Comparison of ENCODE assay signal across 17 cellular contexts in the genomic region with DNA sequence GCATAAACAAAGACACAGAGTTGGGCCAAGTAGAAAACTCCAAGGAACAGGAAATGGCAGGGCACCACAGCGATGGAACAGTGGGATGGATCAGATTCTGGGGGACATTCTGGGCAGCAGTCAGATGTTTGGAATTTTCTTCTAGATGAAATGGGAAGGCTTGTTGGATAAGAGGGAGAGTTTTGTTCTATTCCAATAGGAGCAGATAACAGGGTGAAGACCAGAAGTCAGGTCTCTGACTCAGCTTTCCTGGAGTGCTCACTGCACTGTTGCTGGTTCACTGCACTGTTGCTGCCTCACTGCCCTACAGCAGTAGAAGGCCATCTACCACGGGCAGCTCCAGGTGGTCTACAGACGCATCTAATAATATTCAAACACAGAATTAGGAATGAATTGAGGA.
A peak's percentile ranks its signal among the peaks of the same experiment; 100 is the strongest.
DNase-seq lines count a peak whose midpoint lies in the region; ATAC-seq and TF ChIP-seq lines count a peak whose summit lies in the region.
"Had no signal": no experiment of that assay in that cellular context is flagged by ENCODE, and none has a peak within 500 bp of the region (broad histone marks: within the 10 kb centered on the region; RNA-seq: fewer than 3 reads in every experiment).

No MANE protein-coding gene starts in this region.

- no peaks in the 10 kb centered on the region for H3K9me3 Mint-ChIP-seq in MCF 10A (ENCODE audit: unreplicated experiment)
- H3K9me3 Mint-ChIP-seq in WTC11 = no peaks in the 10 kb centered on the region
- H3K9me3 Mint-ChIP-seq: CD4-positive, CD25-positive, alpha-beta regulatory T cell had no signal

- no peaks in the 10 kb centered on the region for H4K20me1 ChIP-seq in fibroblast of lung (ENCODE audit: control insufficient read depth, extremely low read depth, insufficient read depth, low read length)

- no peak overlapping the region for H3K4me2 ChIP-seq in fibroblast of lung (ENCODE audit: extremely low read depth, insufficient read depth, low read length)
- H3K4me2 ChIP-seq: PC-9 had no signal

- BruUV-seq in MCF 10A (replicated peaks; lab: Mats Ljungman, UMichigan) (no TSS peak), A673 (replicated peaks; lab: Mats Ljungman, UMichigan) (no TSS peak)

- no peaks in the 10 kb centered on the region for H3K27me3 ChIP-seq in breast epithelium
- no peaks in the 10 kb centered on the region for H3K27me3 ChIP-seq in fibroblast of lung (ENCODE audit: control insufficient read depth, insufficient read depth, low read length)
- no peaks in the 10 kb centered on the region for H3K27me3 ChIP-seq in A673 (replicated peaks; ENCODE audit: insufficient read depth, low read depth, low read length, poor library complexity)
- H3K27me3 ChIP-seq: gastroesophageal sphincter, thyroid gland had no signal

- CTCF ChIA-PET in MCF 10A (lab: Yijun Ruan, JAX) = no interaction called here
- CTCF ChIA-PET in WTC11 (lab: Charles Lee) = no interaction called here
- CTCF ChIA-PET in A673 (lab: Charles Lee) = no interaction called here

- no peak overlapping the region for H3K9ac ChIP-seq in fibroblast of lung (ENCODE audit: insufficient read depth, low read length)

- no peak overlapping the region for H3K4me3 ChIP-seq in breast epithelium
- H3K4me3 ChIP-seq in fibroblast of lung (replicated peaks in 1 of 4; ENCODE audit: control extremely low read depth in 1 of 4, insufficient read depth in 1 of 4, low read depth in 3 of 4, low read length in 4 of 4) = no peak overlapping the region
- no peak overlapping the region for H3K4me3 ChIP-seq in A673 (ENCODE audit: low read depth, low read length, poor library complexity, severe bottlenecking)
- H3K4me3 ChIP-seq: gastroesophageal sphincter, PC-9, thyroid gland had no signal

- no peak overlapping the region for H3K27ac ChIP-seq in breast epithelium
- no peak overlapping the region for H3K27ac ChIP-seq in fibroblast of lung (ENCODE audit: insufficient read depth, low read length)
- H3K27ac ChIP-seq in A673 (ENCODE audit: low read depth, low read length, poor library complexity, severe bottlenecking) = no peak overlapping the region
- H3K27ac ChIP-seq: gastroesophageal sphincter, PC-9, thyroid gland, VCaP had no signal

- no peak for ATAC-seq in WTC11
- ATAC-seq: gastroesophageal sphincter had no signal

- no peaks in the 10 kb centered on the region for H3K36me3 Mint-ChIP-seq in MCF 10A (ENCODE audit: insufficient read depth, unreplicated experiment)
- H3K36me3 Mint-ChIP-seq in WTC11 = no peaks in the 10 kb centered on the region

- no peak overlapping the region for H2AFZ ChIP-seq in fibroblast of lung (ENCODE audit: low read length)
- H2AFZ ChIP-seq: PC-9 had no signal

- H3K27ac Mint-ChIP-seq in MCF 10A (ENCODE audit: low read depth, unreplicated experiment) (peak overlapping the region; percentile 74), WTC11 (0 out of 2 replicates have a peak overlapping the region, but pooled peaks have one; percentile 0)
- H3K27ac Mint-ChIP-seq: CD4-positive, CD25-positive, alpha-beta regulatory T cell had no signal

- H3K4me3 Mint-ChIP-seq in MCF 10A (ENCODE audit: unreplicated experiment) (peak overlapping the region; percentile 10), WTC11 (no peak overlapping the region)
- H3K4me3 Mint-ChIP-seq: CD4-positive, CD25-positive, alpha-beta regulatory T cell had no signal

- POLR2A ChIA-PET in MCF 10A (lab: Yijun Ruan, JAX) = interaction anchor here (0.6 kb wide), 1 partner anchor 95 kb away, joined by 3 read pairs; no protein-coding TSS in a partner anchor
- POLR2A ChIA-PET in WTC11 (lab: Charles Lee) = no interaction called here
- POLR2A ChIA-PET in A673 (lab: Charles Lee; ENCODE audit: low non-redundant PET) = no interaction called here

- peak; percentile 39 for DNase-seq in MCF 10A (ENCODE audit: unreplicated experiment)
- DNase-seq in breast epithelium (ENCODE audit: low spot score in 2 of 2) = no peak
- no peak for DNase-seq in WTC11 (ENCODE audit: low spot score)
- DNase-seq in fibroblast of lung (ENCODE audit: low read depth in 2 of 2) = peak; percentile 6 to 87
- DNase-seq in pulmonary artery endothelial cell (ENCODE audit: low read depth, low spot score) = peak; percentile 78
- no peak for DNase-seq in ureter (ENCODE audit: low spot score)
- DNase-seq in A673 (ENCODE audit: low spot score) = no peak
- DNase-seq in stimulated activated CD4-positive, alpha-beta T cell treated with anti-CD3 and anti-CD28 coated beads, Interleukin-1b, Interleukin-23, amount 100 ng/mL, for 48 hours = no peak
- DNase-seq: anterior cingulate cortex; CD4-positive, CD25-positive, alpha-beta regulatory T cell; H7; NCI-H2081 treated with DMSO at 0.1 percent for 48 hours; NCI-H526; PC-9; thyroid gland had no signal

- H3K27me3 Mint-ChIP-seq in MCF 10A (ENCODE audit: insufficient read depth, unreplicated experiment) (no peaks in the 10 kb centered on the region), WTC11 (ENCODE audit: low read depth) (no peaks in the 10 kb centered on the region)
- H3K27me3 Mint-ChIP-seq: CD4-positive, CD25-positive, alpha-beta regulatory T cell had no signal

- H3K9me3 ChIP-seq in breast epithelium (no peaks in the 10 kb centered on the region), fibroblast of lung (ENCODE audit: control insufficient read depth, insufficient read depth, low read depth, low read length) (no peaks in the 10 kb centered on the region), A673 (ENCODE audit: low read depth, low read length, poor library complexity, severe bottlenecking) (no peaks in the 10 kb centered on the region)
- H3K9me3 ChIP-seq: gastroesophageal sphincter, thyroid gland had no signal

- no peaks in the 10 kb centered on the region for H3K4me1 ChIP-seq in breast epithelium
- H3K4me1 ChIP-seq in fibroblast of lung (ENCODE audit: control insufficient read depth, extremely low read depth, insufficient read depth, low read length) = no peaks in the 10 kb centered on the region
- H3K4me1 ChIP-seq in A673 (ENCODE audit: insufficient read depth, low read length, poor library complexity, severe bottlenecking) = no peaks in the 10 kb centered on the region
- H3K4me1 ChIP-seq: gastroesophageal sphincter, thyroid gland had no signal

- H3K79me2 ChIP-seq in fibroblast of lung (ENCODE audit: control insufficient read depth, insufficient read depth, low read length) = no peaks in the 10 kb centered on the region

- intact Hi-C loops in MCF 10A (cut with micrococcal nuclease) = no loop called here
- intact Hi-C loops in breast epithelium (cut with DNase I; ENCODE audit: low total_unique reads) = no loop called here
- intact Hi-C loops in A673 (cut with micrococcal nuclease; ENCODE audit: unreplicated experiment) = no loop called here

- TF ChIP-seq POLR2A in breast epithelium (IDR thresholded peaks at IDR 0.05) = no peak

- TF ChIP-seq CTCF in MCF 10A (IDR thresholded peaks at IDR 0.05; ENCODE audit: unreplicated experiment) = no peak
- TF ChIP-seq CTCF in breast epithelium (IDR thresholded peaks at IDR 0.05) = no peak
- TF ChIP-seq CTCF in WTC11 (IDR thresholded peaks at IDR 0.05) = no peak
- no peak for TF ChIP-seq CTCF in fibroblast of lung (conservative IDR thresholded peaks at IDR 0.05 in 1 of 2, IDR thresholded peaks at IDR 0.05 in 1 of 2; ENCODE audit: low read depth in 1 of 2, low read length in 2 of 2)
- no peak for TF ChIP-seq CTCF in A673 (conservative IDR thresholded peaks at IDR 0.05; ENCODE audit: low read depth, low read length)

- H3K4me1 Mint-ChIP-seq in MCF 10A (ENCODE audit: insufficient read depth, unreplicated experiment) (peaks cover 19% of the 10 kb centered on the region), WTC11 (peaks cover 13% of the 10 kb centered on the region; the same call in 1 of the 2 replicates)

- H3K36me3 ChIP-seq in breast epithelium (no peaks in the 10 kb centered on the region), fibroblast of lung (ENCODE audit: control insufficient read depth, insufficient read depth, low read length) (no peaks in the 10 kb centered on the region), A673 (ENCODE audit: insufficient read depth, low read length, poor library complexity, severe bottlenecking) (no peaks in the 10 kb centered on the region)

TF ChIP-seq in WTC11, 78 proteins besides CTCF, POLR2A, EP300 and RAD21 (continues in another document):
- TF ChIP-seq, protein P1, sequence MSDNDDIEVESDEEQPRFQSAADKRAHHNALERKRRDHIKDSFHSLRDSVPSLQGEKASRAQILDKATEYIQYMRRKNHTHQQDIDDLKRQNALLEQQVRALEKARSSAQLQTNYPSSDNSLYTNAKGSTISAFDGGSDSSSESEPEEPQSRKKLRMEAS (CRISPR knock-in tag; IDR thresholded peaks at IDR 0.05) = no peak
- TF ChIP-seq ZNF671 (CRISPR knock-in tag; IDR thresholded peaks at IDR 0.05) (no peak), SMAD4 (CRISPR knock-in tag; IDR thresholded peaks at IDR 0.05) (no peak), ESRRA (CRISPR knock-in tag; IDR thresholded peaks at IDR 0.05; ENCODE audit: borderline replicate concordance) (no peak), GRHL2 (CRISPR knock-in tag; IDR thresholded peaks at IDR 0.05; ENCODE audit: insufficient replicate concordance, severe bottlenecking) (no peak)
- TF ChIP-seq, protein P2, sequence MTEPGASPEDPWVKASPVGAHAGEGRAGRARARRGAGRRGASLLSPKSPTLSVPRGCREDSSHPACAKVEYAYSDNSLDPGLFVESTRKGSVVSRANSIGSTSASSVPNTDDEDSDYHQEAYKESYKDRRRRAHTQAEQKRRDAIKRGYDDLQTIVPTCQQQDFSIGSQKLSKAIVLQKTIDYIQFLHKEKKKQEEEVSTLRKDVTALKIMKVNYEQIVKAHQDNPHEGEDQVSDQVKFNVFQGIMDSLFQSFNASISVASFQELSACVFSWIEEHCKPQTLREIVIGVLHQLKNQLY (CRISPR knock-in tag; IDR thresholded peaks at IDR 0.05) = no peak
- TF ChIP-seq, protein P3, sequence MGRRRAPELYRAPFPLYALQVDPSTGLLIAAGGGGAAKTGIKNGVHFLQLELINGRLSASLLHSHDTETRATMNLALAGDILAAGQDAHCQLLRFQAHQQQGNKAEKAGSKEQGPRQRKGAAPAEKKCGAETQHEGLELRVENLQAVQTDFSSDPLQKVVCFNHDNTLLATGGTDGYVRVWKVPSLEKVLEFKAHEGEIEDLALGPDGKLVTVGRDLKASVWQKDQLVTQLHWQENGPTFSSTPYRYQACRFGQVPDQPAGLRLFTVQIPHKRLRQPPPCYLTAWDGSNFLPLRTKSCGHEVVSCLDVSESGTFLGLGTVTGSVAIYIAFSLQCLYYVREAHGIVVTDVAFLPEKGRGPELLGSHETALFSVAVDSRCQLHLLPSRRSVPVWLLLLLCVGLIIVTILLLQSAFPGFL (CRISPR knock-in tag; IDR thresholded peaks at IDR 0.05; ENCODE audit: borderline replicate concordance) = no peak

Comparison
In these comparisons a context has a peak if more than half of its experiments do, and no peak if none do; other contexts are left out.
1. DNase-seq: peak in MCF 10A (single experiment), fibroblast of lung (2 of 2) and pulmonary artery endothelial cell (single experiment); none in breast epithelium (0 of 2), WTC11 (single experiment), ureter (single experiment), A673 (single experiment) and stimulated activated CD4-positive, alpha-beta T cell treated with anti-CD3 and anti-CD28 coated beads, Interleukin-1b, Interleukin-23, amount 100 ng/mL, for 48 hours (single experiment).